ENCODE assay signal across 8 cellular contexts in genomic region chr16:21116148-21116693, GRCh38. TPM values are rescaled to one million over a fixed set of nuclear protein-coding genes. Genes with fewer than 3 reads are reported as not detected.
DNase-seq lines count a peak whose midpoint lies in the region; ATAC-seq and TF ChIP-seq lines count a peak whose summit lies in the region.

No MANE protein-coding gene starts in this region.

- H3K9me3 ChIP-seq in DOHH2 (ENCODE audit: control insufficient read depth, insufficient read depth, low read length), result peaks cover 5% of the 10 kb centered on the region

- no peaks in the 10 kb centered on the region for H3K9me2 ChIP-seq in DOHH2 (replicated peaks; ENCODE audit: control insufficient read depth, low read length)

- peaks cover 17% of the 10 kb centered on the region for H3K79me2 ChIP-seq in DOHH2 (ENCODE audit: control insufficient read depth, low read length)

- peak overlapping the region; percentile 52 for H3K4me2 ChIP-seq in DOHH2 (ENCODE audit: low read length)

- peaks cover 6% of the 10 kb centered on the region for H3K36me3 Mint-ChIP-seq in activated T-cell treated with anti-CD3 and anti-CD28 coated beads, Interleukin-2, amount 50 U/mL, for 4 hours (ENCODE audit: insufficient read depth)
- peaks cover 23% of the 10 kb centered on the region for H3K36me3 Mint-ChIP-seq in memory B cell
- H3K36me3 Mint-ChIP-seq in effector memory CD8-positive, alpha-beta T cell (ENCODE audit: insufficient read depth), result no peaks in the 10 kb centered on the region

- peaks cover 13% of the 10 kb centered on the region for H3K4me1 Mint-ChIP-seq in activated T-cell treated with anti-CD3 and anti-CD28 coated beads, Interleukin-2, amount 50 U/mL, for 4 hours (ENCODE audit: low read depth)
- peaks cover 16% of the 10 kb centered on the region for H3K4me1 Mint-ChIP-seq in memory B cell
- peaks cover 4% of the 10 kb centered on the region in 2 donors for H3K4me1 Mint-ChIP-seq in effector memory CD8-positive, alpha-beta T cell (ENCODE audit: low read depth in 2 of 2)

- H3K4me1 ChIP-seq in DOHH2 (ENCODE audit: control insufficient read depth, low read length), result peaks cover 17% of the 10 kb centered on the region

- peak overlapping the region; percentile 31 for H3K27ac ChIP-seq in DOHH2 (ENCODE audit: low read depth, low read length)
- no peak overlapping the region for H3K27ac ChIP-seq in caudate nucleus (ENCODE audit: low read depth, low read length)

- H3K9me3 Mint-ChIP-seq in activated T-cell treated with anti-CD3 and anti-CD28 coated beads, Interleukin-2, amount 50 U/mL, for 4 hours, result peaks cover 3% of the 10 kb centered on the region
- H3K9me3 Mint-ChIP-seq in memory B cell, result peaks cover 4% of the 10 kb centered on the region
- H3K9me3 Mint-ChIP-seq in effector memory CD8-positive, alpha-beta T cell, result no peaks in the 10 kb centered on the region

- no peaks in the 10 kb centered on the region for H3K27me3 Mint-ChIP-seq in activated T-cell treated with anti-CD3 and anti-CD28 coated beads, Interleukin-2, amount 50 U/mL, for 4 hours (ENCODE audit: low read depth)
- peaks cover 1% of the 10 kb centered on the region for H3K27me3 Mint-ChIP-seq in memory B cell
- H3K27me3 Mint-ChIP-seq in effector memory CD8-positive, alpha-beta T cell, result peaks cover 8 to 25% of the 10 kb centered on the region in 2 donors

- peaks cover 12% of the 10 kb centered on the region for H3K36me3 ChIP-seq in DOHH2 (ENCODE audit: control insufficient read depth, low read length)

- H4K20me1 ChIP-seq in DOHH2 (ENCODE audit: control insufficient read depth, insufficient read depth, low read depth, low read length), result no peaks in the 10 kb centered on the region

- no peak for TF ChIP-seq CTCF in DOHH2 (IDR thresholded peaks at IDR 0.05; ENCODE audit: low read depth, low read length, poor library complexity, severe bottlenecking)

- H3F3A ChIP-seq in DOHH2 (ENCODE audit: control insufficient read depth, insufficient read depth), result 0 out of 2 replicates have a peak, but pooled peaks cover 3% of the 10 kb centered on the region

- ATAC-seq in activated T-cell treated with anti-CD3 and anti-CD28 coated beads, Interleukin-2, amount 50 U/mL, for 4 hours, result peak in 1 of 2 donors; percentile 58
- ATAC-seq in memory B cell (ENCODE audit: low read depth), result peak; percentile 99
- ATAC-seq in effector memory CD8-positive, alpha-beta T cell (replicated peaks), result no peak
- ATAC-seq in GM21528 (IDR thresholded peaks at IDR 0.05; ENCODE audit: low FRiP score, unreplicated experiment), result no peak
- ATAC-seq in GM18520 (IDR thresholded peaks at IDR 0.05; ENCODE audit: unreplicated experiment), result no peak

- H3K27me3 ChIP-seq in DOHH2 (ENCODE audit: control insufficient read depth, low read length), result no peaks in the 10 kb centered on the region

- DNase-seq in KG1 (lab: John Stamatoyannopoulos, UW), result peak; percentile 32
- no peak for DNase-seq in activated T-cell treated with anti-CD3 and anti-CD28 coated beads, Interleukin-2, amount 50 U/mL, for 4 hours
- peak; percentile 25 to 46 for DNase-seq in memory B cell (ENCODE audit: low spot score in 2 of 2)
- no peak for DNase-seq in effector memory CD8-positive, alpha-beta T cell
- DNase-seq in caudate nucleus (lab: John Stamatoyannopoulos, UW), result no peak

- H3K4me3 ChIP-seq in DOHH2 (ENCODE audit: low read length), result peak overlapping the region; percentile 65

- H3K4me3 Mint-ChIP-seq in activated T-cell treated with anti-CD3 and anti-CD28 coated beads, Interleukin-2, amount 50 U/mL, for 4 hours, result peak overlapping the region; percentile 77
- H3K4me3 Mint-ChIP-seq in memory B cell, result peak overlapping the region; percentile 83
- no peak overlapping the region for H3K4me3 Mint-ChIP-seq in effector memory CD8-positive, alpha-beta T cell

- H3K27ac Mint-ChIP-seq in memory B cell, result peak overlapping the region; percentile 77
- peak overlapping the region in 1 of 2 donors; percentile 23 for H3K27ac Mint-ChIP-seq in effector memory CD8-positive, alpha-beta T cell

RNA-seq across cellular contexts. Expression of gene DNAH3, which starts 34.4 kb away (rescaled TPM):
- total RNA-seq in activated T-cell treated with anti-CD3 and anti-CD28 coated beads, Interleukin-2, amount 50 U/mL, for 4 hours, result not detected

RNA-seq across cellular contexts. Expression of gene LDAF1, which starts 42.3 kb away (rescaled TPM):
- total RNA-seq in activated T-cell treated with anti-CD3 and anti-CD28 coated beads, Interleukin-2, amount 50 U/mL, for 4 hours, result 1 to 10 TPM; 5.1 to 6.6 (median 5.3) TPM

Comparison
In these comparisons a context has a peak if more than half of its experiments do, and no peak if none do; other contexts are left out.
1. DNase-seq: peak in KG1 (single experiment) and memory B cell (2 of 2); none in activated T-cell treated with anti-CD3 and anti-CD28 coated beads, Interleukin-2, amount 50 U/mL, for 4 hours (single experiment), effector memory CD8-positive, alpha-beta T cell (0 of 3) and caudate nucleus (0 of 61).
2. H3K4me3 Mint-ChIP-seq: peak in activated T-cell treated with anti-CD3 and anti-CD28 coated beads, Interleukin-2, amount 50 U/mL, for 4 hours (single experiment) and memory B cell (single experiment); none in effector memory CD8-positive, alpha-beta T cell (0 of 2).